1 cellular context compared by ENCODE assay signal in the genomic region with DNA sequence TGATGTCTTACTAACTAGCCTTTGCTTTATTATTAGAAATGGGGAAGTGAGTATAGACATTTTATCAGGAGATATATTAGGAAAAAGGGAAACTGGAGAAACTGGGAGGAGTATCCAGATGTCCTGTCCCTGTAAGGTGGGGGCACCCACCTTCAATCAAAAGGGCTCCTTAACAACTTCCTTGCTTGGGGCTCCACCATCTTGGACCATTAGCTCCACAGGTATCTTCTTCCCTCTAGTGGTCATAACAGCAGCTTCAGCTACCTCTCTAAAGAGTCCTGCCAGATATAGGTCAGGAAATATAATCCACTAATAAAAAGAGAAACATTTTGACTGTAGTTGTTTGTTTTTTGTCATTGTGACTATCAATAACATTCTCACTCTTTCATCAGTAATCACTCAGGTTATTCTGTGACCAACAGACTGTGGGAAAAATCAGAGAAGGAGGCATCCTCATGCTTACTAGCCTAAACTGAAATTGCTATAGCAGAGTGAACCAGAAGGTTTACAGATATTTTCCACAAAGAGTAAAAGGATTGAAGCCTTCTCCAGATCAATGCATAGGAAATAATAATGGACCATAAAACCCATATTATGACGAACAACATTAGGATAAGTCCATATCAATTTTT.
A peak's percentile ranks its signal among the peaks of the same experiment; 100 is the strongest.
TF ChIP-seq lines count a peak whose summit lies in the region.

No MANE protein-coding gene starts in this region.

TF ChIP-seq in H1, 55 proteins besides CTCF, POLR2A, EP300 and RAD21:
- no peak for TF ChIP-seq RBBP5 (IDR thresholded peaks at IDR 0.05; ENCODE audit: borderline replicate concordance, low read depth, low read length)
- TF ChIP-seq YY1 (IDR thresholded peaks at IDR 0.05; ENCODE audit: low read depth, low read length), result peak; percentile 91
- TF ChIP-seq GABPA (IDR thresholded peaks at IDR 0.05; ENCODE audit: borderline replicate concordance, insufficient read depth, low read length), result no peak
